Comparison of ENCODE assay signal across 8 cellular contexts in genomic region chrX:130166503-130166777, GRCh38. TPM values are rescaled to one million over a fixed set of nuclear protein-coding genes. Genes with fewer than 3 reads are reported as not detected.
DNase-seq lines count a peak whose midpoint lies in the region; ATAC-seq, FAIRE-seq and TF ChIP-seq lines count a peak whose summit lies in the region.

No MANE protein-coding gene starts in this region.

- TF ChIP-seq EP300 in K562 (IDR thresholded peaks at IDR 0.05; ENCODE audit: low read length), result no peak
- TF ChIP-seq EP300 in transverse colon (IDR thresholded peaks at IDR 0.05; ENCODE audit: low read depth), result no peak

- TF ChIP-seq RAD21 in K562 (CRISPR knock-in tag; conservative IDR thresholded peaks at IDR 0.05 in 1 of 2, IDR thresholded peaks at IDR 0.05 in 1 of 2), result no peak

- TF ChIP-seq CTCF in K562 (IDR thresholded peaks at IDR 0.05 in 2 of 3, conservative IDR thresholded peaks at IDR 0.05 in 1 of 3; ENCODE audit: insufficient read depth in 2 of 3, low read depth in 1 of 3, low read length in 3 of 3) (no peak), lower lobe of right lung (IDR thresholded peaks at IDR 0.05) (no peak), transverse colon (IDR thresholded peaks at IDR 0.05) (no peak)

- no peaks in the 10 kb centered on the region for H3K36me3 Mint-ChIP-seq in activated naive CD4-positive, alpha-beta T cell treated with anti-CD3 and anti-CD28 coated beads for 36 hours (ENCODE audit: low read depth)

- ATAC-seq in K562 (no peak; the same call in 2 of the 3 replicates), lower lobe of right lung (peak in 1 of 2 donors; percentile 1)

- CTCF ChIA-PET in activated naive CD4-positive, alpha-beta T cell treated with anti-CD3 and anti-CD28 coated beads for 36 hours (lab: Charles Lee), result interaction anchor here (1.0 kb wide), 1 partner anchor 21 kb away, joined by 3 read pairs; no protein-coding TSS in a partner anchor
- CTCF ChIA-PET in K562 (lab: Yijun Ruan, JAX; ENCODE audit: low intra/inter-chr PET ratio), result no interaction called here

- H3K27ac ChIP-seq in K562 (ENCODE audit: extremely low read depth, low read depth, low read length) (peak overlapping the region; percentile 98), lower lobe of right lung (peak overlapping the region; percentile 85), transverse colon (peak overlapping the region; percentile 89 to 94 (median 90))

- no peaks in the 10 kb centered on the region for H4K20me1 ChIP-seq in K562 (replicated peaks; ENCODE audit: control insufficient read depth, insufficient read depth, low read length)

- WGBS in K562 (ENCODE audit: insufficient coverage, low coverage, missing lambda C conversion rate), result 0% methylated on average over 4 of the region's 4 CpGs
- WGBS in transverse colon (ENCODE audit: low coverage in 1 of 2), 2 donors, result 0 to 44% methylated on average over 2 to 4 of the region's 4 CpGs

- no TSS peak for BruUV-seq in K562 (replicated peaks; lab: Mats Ljungman, UMichigan)

- no peak for TF ChIP-seq POLR2A in K562 (conservative IDR thresholded peaks at IDR 0.05)
- TF ChIP-seq POLR2A in transverse colon (IDR thresholded peaks at IDR 0.05), result no peak

- peak overlapping the region; percentile 97 for H2AFZ ChIP-seq in K562 (ENCODE audit: low read depth, low read length)

- FAIRE-seq in K562 (lab: Jason Lieb, UNC), result no peak

- H3K36me3 ChIP-seq in K562 (ENCODE audit: control insufficient read depth, insufficient read depth, low read length) (peaks cover 16% of the 10 kb centered on the region; the same call in 2 of the 3 replicates), lower lobe of right lung (no peaks in the 10 kb centered on the region), transverse colon (no peaks in the 10 kb centered on the region)

- H3K4me1 ChIP-seq in K562 (replicated peaks in 1 of 2; ENCODE audit: control insufficient read depth in 2 of 2, insufficient read depth in 2 of 2, low read length in 2 of 2), result peaks cover 9 to 23% of the 10 kb centered on the region in 2 experiments; a peak in 3 of 5 replicates
- H3K4me1 ChIP-seq in lower lobe of right lung, result peaks cover 15% of the 10 kb centered on the region
- H3K4me1 ChIP-seq in transverse colon, result peaks cover 0 to 22% (median 3%) of the 10 kb centered on the region in 4 donors

- no peak for DNase-seq in activated naive CD4-positive, alpha-beta T cell treated with anti-CD3 and anti-CD28 coated beads for 36 hours
- no peak for DNase-seq in activated naive CD4-positive, alpha-beta T cell (lab: John Stamatoyannopoulos, UW)
- DNase-seq in K562 (ENCODE audit: extremely low read depth in 1 of 4, low spot score in 3 of 4), result no peak
- DNase-seq in lower lobe of right lung, result no peak
- no peak for DNase-seq in transverse colon
- DNase-seq in effector CD8-positive, alpha-beta T cell (lab: John Stamatoyannopoulos, UW), result no peak
- DNase-seq in NCI-H446 (lab: John Stamatoyannopoulos, UW), result no peak
- no peak for DNase-seq in amniotic stem cell (lab: John Stamatoyannopoulos, UW)

- H3K27ac Mint-ChIP-seq in activated naive CD4-positive, alpha-beta T cell treated with anti-CD3 and anti-CD28 coated beads for 36 hours, result peak overlapping the region; percentile 92

- H3K27me3 Mint-ChIP-seq in activated naive CD4-positive, alpha-beta T cell treated with anti-CD3 and anti-CD28 coated beads for 36 hours (ENCODE audit: low read depth), result no peaks in the 10 kb centered on the region

- peaks cover 44% of the 10 kb centered on the region for H3K79me2 ChIP-seq in K562 (ENCODE audit: control insufficient read depth, insufficient read depth, low read length)

- peaks cover 35% of the 10 kb centered on the region for H3K4me1 Mint-ChIP-seq in activated naive CD4-positive, alpha-beta T cell treated with anti-CD3 and anti-CD28 coated beads for 36 hours (ENCODE audit: low read depth)

- H3K4me3 Mint-ChIP-seq in activated naive CD4-positive, alpha-beta T cell treated with anti-CD3 and anti-CD28 coated beads for 36 hours, result peak overlapping the region; percentile 93

- POLR2A ChIA-PET in K562 (lab: Yijun Ruan, JAX), result interaction anchor here (0.6 to 2.5 kb wide), 4 partner anchors 8 to 14 kb away, joined by 4 to 12 read pairs (median 6); no protein-coding TSS in a partner anchor

- H3K4me2 ChIP-seq in K562 (ENCODE audit: insufficient read depth, low read length), result peak overlapping the region; percentile 96

- no peaks in the 10 kb centered on the region for H3K9me3 Mint-ChIP-seq in activated naive CD4-positive, alpha-beta T cell treated with anti-CD3 and anti-CD28 coated beads for 36 hours

- no peaks in the 10 kb centered on the region for H3K9me1 ChIP-seq in K562 (ENCODE audit: control insufficient read depth, insufficient read depth, low read length)

- peak overlapping the region; percentile 68 for H3K4me3 ChIP-seq in K562
- H3K4me3 ChIP-seq in lower lobe of right lung, result peak overlapping the region; percentile 71
- H3K4me3 ChIP-seq in transverse colon, result peak overlapping the region; percentile 15 to 77 (median 58)

- H3K9me3 ChIP-seq in K562 (replicated peaks; ENCODE audit: control insufficient read depth, insufficient read depth, low read depth, low read length) (no peaks in the 10 kb centered on the region), lower lobe of right lung (no peaks in the 10 kb centered on the region), transverse colon (no peaks in the 10 kb centered on the region)

- H3K27me3 ChIP-seq in K562 (ENCODE audit: control insufficient read depth in 2 of 2, insufficient read depth in 2 of 2, low read length in 2 of 2) (no peaks in the 10 kb centered on the region), lower lobe of right lung (ENCODE audit: low read depth) (no peaks in the 10 kb centered on the region), transverse colon (no peaks in the 10 kb centered on the region)

- in situ Hi-C loops in K562 (cut with MboI), result no loop called here
- in situ Hi-C loops in transverse colon (cut with MboI; ENCODE audit: low pct_ligation_motif_present in 1 of 4, low pct_unique_long_range_greater_than_20kb in 1 of 4, low sequenced_read_pairs in 3 of 4), result no loop called here

- intact Hi-C loops in activated naive CD4-positive, alpha-beta T cell treated with anti-CD3 and anti-CD28 coated beads for 36 hours (cut with micrococcal nuclease), result loop anchor here (1.0 to 5.0 kb wide), 3 partner anchors 16 to 171 kb away; partner anchors contain the start of gene SLC25A14
- intact Hi-C loops in K562 (cut with micrococcal nuclease), result loop anchor here (2.0 to 5.0 kb wide), 2 partner anchors 46 to 54 kb away; partner anchors contain the start of gene ELF4
- intact Hi-C loops in lower lobe of right lung (cut with DNase I), result no loop called here
- intact Hi-C loops in transverse colon (cut with DNase I; ENCODE audit: low total_unique reads), result no loop called here

- peak overlapping the region; percentile 92 to 99; a peak in 3 of 4 replicates for H3K9ac ChIP-seq in K562 (ENCODE audit: insufficient read depth in 1 of 2, low read depth in 2 of 2, low read length in 2 of 2)

RNA-seq across cellular contexts. Expression of gene AIFM1, which starts 0.8 kb away (rescaled TPM):
- 10 to 100 TPM; 59.4 to 63.1 TPM for total RNA-seq in activated naive CD4-positive, alpha-beta T cell treated with anti-CD3 and anti-CD28 coated beads for 36 hours
- 25.4 and 35.9 TPM in 2 replicates for total RNA-seq in K562 (2011; cell fraction: chromatin; rRNA removed; ENCODE audit: low replicate concordance)
- total RNA-seq in K562 (2011; cell fraction: nucleolus; rRNA removed), result 14.5 and 20.4 TPM in 2 replicates
- 21.5 and 24.0 TPM in 2 replicates for total RNA-seq in K562 (2011; cell fraction: nucleoplasm; rRNA removed)
- total RNA-seq in K562 (2014; rRNA removed) (59.9 and 65.0 TPM in 2 replicates), K562 (2014; rRNA removed; fragmentation: Illumina TruSeq; extraction: Trizol) (101 and 107 TPM in 2 replicates), K562 (2015; rRNA removed; fragmentation: Illumina TruSeq; extraction: Trizol) (79.9 and 91.4 TPM in 2 replicates), K562 (2021) (80.7 and 85.2 TPM in 2 replicates), lower lobe of right lung (23.1 TPM), transverse colon (10 to 100 TPM in 3 of 4 donors, 1 to 10 TPM in 1; 5.6 to 39.5 (median 28.1) TPM)
- polyA plus RNA-seq in K562 (2011; rRNA removed) (85.6 and 111 TPM in 2 replicates), K562 (2014; fragmentation: Illumina TruSeq; extraction: Trizol) (99.0 and 117 TPM in 2 replicates), K562 (2014; fragmentation: Nextera tagmentation; extraction: Ambion mirVana) (10 to 100 TPM; 51.0 to 62.0 TPM), K562 (2014; rRNA removed) (91.2 and 93.7 TPM in 2 replicates)
- 55.0 and 81.8 TPM in 2 replicates for polyA plus RNA-seq in K562 (2011; cell fraction: cytosol; rRNA removed)
- polyA plus RNA-seq in K562 (2011; cell fraction: nucleus; rRNA removed), result 40.3 and 74.3 TPM in 2 replicates
- 89.5 and 101 TPM in 2 replicates for polyA plus RNA-seq in K562 (2012)
- polyA minus RNA-seq in K562 (2011; rRNA and poly(A)+ RNA removed), result 93.8 and 106 TPM in 2 replicates
- 27.8 and 34.7 TPM in 2 replicates for polyA minus RNA-seq in K562 (2011; cell fraction: cytosol; rRNA and poly(A)+ RNA removed)
- 10.8 and 24.0 TPM in 2 replicates for polyA minus RNA-seq in K562 (2011; cell fraction: nucleus; rRNA and poly(A)+ RNA removed)

RNA-seq across cellular contexts. Expression of gene RAB33A, which starts 5.3 kb away (rescaled TPM):
- total RNA-seq in activated naive CD4-positive, alpha-beta T cell treated with anti-CD3 and anti-CD28 coated beads for 36 hours, result 10 to 100 TPM; 11.3 to 15.1 TPM
- total RNA-seq in K562 (2011; cell fraction: chromatin; rRNA removed; ENCODE audit: low replicate concordance), result 0.23 TPM in 1 of 2 replicates, not detected in the other
- total RNA-seq in K562 (2011; cell fraction: nucleolus; rRNA removed), result 0.33 TPM in 1 of 2 replicates, not detected in the other
- total RNA-seq in K562 (2011; cell fraction: nucleoplasm; rRNA removed), result not detected in 2 replicates
- total RNA-seq in K562 (2014; rRNA removed), result 0.09 TPM in 1 of 2 replicates, not detected in the other
- total RNA-seq in K562 (2014; rRNA removed; fragmentation: Illumina TruSeq; extraction: Trizol), result not detected in 2 replicates
- not detected in 2 replicates for total RNA-seq in K562 (2015; rRNA removed; fragmentation: Illumina TruSeq; extraction: Trizol)
- total RNA-seq in K562 (2021), result 0.20 TPM in 1 of 2 replicates, not detected in the other
- polyA plus RNA-seq in K562 (2011; rRNA removed), result 0.06 and 0.11 TPM in 2 replicates
- 0.09 TPM in 1 of 2 replicates, not detected in the other for polyA plus RNA-seq in K562 (2011; cell fraction: cytosol; rRNA removed)
- 0.14 TPM in 1 of 2 replicates, not detected in the other for polyA plus RNA-seq in K562 (2011; cell fraction: nucleus; rRNA removed)
- not detected in 2 replicates for polyA plus RNA-seq in K562 (2012)
- not detected in 2 replicates for polyA plus RNA-seq in K562 (2014; fragmentation: Illumina TruSeq; extraction: Trizol)
- polyA plus RNA-seq in K562 (2014; fragmentation: Nextera tagmentation; extraction: Ambion mirVana), result under 1 TPM; 0.04 TPM
- polyA plus RNA-seq in K562 (2014; rRNA removed), result not detected in 2 replicates
- polyA minus RNA-seq in K562 (2011; rRNA and poly(A)+ RNA removed), result not detected in 2 replicates
- not detected in 2 replicates for polyA minus RNA-seq in K562 (2011; cell fraction: cytosol; rRNA and poly(A)+ RNA removed)
- 0.22 and 0.27 TPM in 2 replicates for polyA minus RNA-seq in K562 (2011; cell fraction: nucleus; rRNA and poly(A)+ RNA removed)
- 0.59 TPM for total RNA-seq in lower lobe of right lung
- total RNA-seq in transverse colon, result 1 to 10 TPM in 1 of 4 donors, under 1 TPM in 2, not detected in 1; 0.79 to 6.2 (median 0.82) TPM

RNA-seq across cellular contexts. Expression of gene ELF4, which starts 56.1 kb away (rescaled TPM):
- 10 to 100 TPM; 15.8 to 16.5 TPM for total RNA-seq in activated naive CD4-positive, alpha-beta T cell treated with anti-CD3 and anti-CD28 coated beads for 36 hours
- 17.7 and 35.6 TPM in 2 replicates for total RNA-seq in K562 (2011; cell fraction: chromatin; rRNA removed; ENCODE audit: low replicate concordance)
- total RNA-seq in K562 (2011; cell fraction: nucleolus; rRNA removed), result 19.2 and 22.7 TPM in 2 replicates
- 24.8 and 30.9 TPM in 2 replicates for total RNA-seq in K562 (2011; cell fraction: nucleoplasm; rRNA removed)
- total RNA-seq in K562 (2014; rRNA removed) (28.6 and 41.1 TPM in 2 replicates), K562 (2014; rRNA removed; fragmentation: Illumina TruSeq; extraction: Trizol) (17.6 and 18.3 TPM in 2 replicates), K562 (2015; rRNA removed; fragmentation: Illumina TruSeq; extraction: Trizol) (24.8 and 26.3 TPM in 2 replicates), K562 (2021) (43.9 and 47.7 TPM in 2 replicates), lower lobe of right lung (24.1 TPM), transverse colon (10 to 100 TPM; 20.1 to 56.1 (median 44.2) TPM)
- polyA plus RNA-seq in K562 (2011; rRNA removed) (29.2 and 33.4 TPM in 2 replicates), K562 (2014; fragmentation: Illumina TruSeq; extraction: Trizol) (50.7 and 55.8 TPM in 2 replicates), K562 (2014; fragmentation: Nextera tagmentation; extraction: Ambion mirVana) (1 to 10 TPM; 5.9 to 7.3 TPM), K562 (2014; rRNA removed) (25.2 and 28.4 TPM in 2 replicates)
- 39.7 and 49.3 TPM in 2 replicates for polyA plus RNA-seq in K562 (2011; cell fraction: cytosol; rRNA removed)
- polyA plus RNA-seq in K562 (2011; cell fraction: nucleus; rRNA removed), result 24.3 and 33.0 TPM in 2 replicates
- polyA plus RNA-seq in K562 (2012), result 38.6 and 52.6 TPM in 2 replicates
- polyA minus RNA-seq in K562 (2011; rRNA and poly(A)+ RNA removed), result 35.0 and 38.5 TPM in 2 replicates
- 38.8 and 40.9 TPM in 2 replicates for polyA minus RNA-seq in K562 (2011; cell fraction: cytosol; rRNA and poly(A)+ RNA removed)
- polyA minus RNA-seq in K562 (2011; cell fraction: nucleus; rRNA and poly(A)+ RNA removed), result 8.9 and 10.8 TPM in 2 replicates

Comparison
In these comparisons a context has a peak if more than half of its experiments do, and no peak if none do; other contexts are left out.
1. intact Hi-C loops: an anchor here in activated naive CD4-positive, alpha-beta T cell treated with anti-CD3 and anti-CD28 coated beads for 36 hours (1.0 to 5.0 kb wide) and K562 (2.0 to 5.0 kb wide); none called in lower lobe of right lung and transverse colon.